Comparison of ENCODE assay signal across 23 cellular contexts in the genomic region with DNA sequence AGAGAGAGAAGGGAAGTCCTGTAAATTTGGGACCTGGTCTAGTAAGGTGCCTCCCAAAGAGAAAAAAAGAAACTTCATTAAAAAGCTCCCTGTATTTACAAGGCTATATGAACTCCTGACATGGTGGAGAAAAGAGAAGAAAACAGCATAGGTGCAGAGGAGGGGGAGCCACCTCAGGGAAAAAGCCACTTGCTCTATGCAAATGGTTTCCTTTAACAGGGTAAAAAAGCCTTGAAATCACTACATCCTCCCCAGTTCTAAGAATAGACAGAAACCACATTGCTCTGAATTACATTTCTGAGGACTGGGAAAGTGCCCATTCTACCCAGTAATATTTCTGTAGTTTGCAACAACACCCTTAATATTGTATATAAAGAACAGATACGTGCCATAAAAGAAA.
DNase-seq lines count a peak whose midpoint lies in the region; ATAC-seq and TF ChIP-seq lines count a peak whose summit lies in the region.
"Had no signal": no experiment of that assay in that cellular context is flagged by ENCODE, and none has a peak within 500 bp of the region (broad histone marks: within the 10 kb centered on the region; RNA-seq: fewer than 3 reads in every experiment).

No MANE protein-coding gene starts in this region.

- H3K36me3 Mint-ChIP-seq in activated naive CD4-positive, alpha-beta T cell treated with anti-CD3 and anti-CD28 coated beads for 36 hours (ENCODE audit: low read depth): peaks cover 6% of the 10 kb centered on the region
- H3K36me3 Mint-ChIP-seq in activated T-helper 1 cell treated with anti-CD3 and anti-CD28 coated beads, Interleukin-12 subunit alpha, Interleukin-12 subunit beta, Interleukin-2, Interleukin-4 antibody, amounts not matched to agents 30 ng/mL and 10 ng/mL and 1 ng/mL, durations not matched to agents 14 hours and 24 hours and 36 hours (ENCODE audit: low read depth): peaks cover 7% of the 10 kb centered on the region
- H3K36me3 Mint-ChIP-seq in stimulated activated effector memory CD8-positive, alpha-beta T cell treated with anti-CD3 and anti-CD28 coated beads, Interleukin-12 subunit alpha, Interleukin-12 subunit beta, amount 100 ng/mL, for 72 hours: peaks cover 7% of the 10 kb centered on the region
- H3K36me3 Mint-ChIP-seq: stimulated activated naive B cell treated with anti-CD40 and anti-IgM and Interleukin-4, amounts not matched to agents 10 μg/mL and 1 μg/mL and 100 μg/mL, for 72 hours had no signal

- H3K27ac Mint-ChIP-seq in activated naive CD4-positive, alpha-beta T cell treated with anti-CD3 and anti-CD28 coated beads for 36 hours: peak overlapping the region; percentile 91
- H3K27ac Mint-ChIP-seq in activated T-helper 1 cell treated with anti-CD3 and anti-CD28 coated beads, Interleukin-12 subunit alpha, Interleukin-12 subunit beta, Interleukin-2, Interleukin-4 antibody, amounts not matched to agents 30 ng/mL and 10 ng/mL and 1 ng/mL, durations not matched to agents 14 hours and 24 hours and 36 hours: peak overlapping the region; percentile 83
- H3K27ac Mint-ChIP-seq in stimulated activated effector memory CD8-positive, alpha-beta T cell treated with anti-CD3 and anti-CD28 coated beads, Interleukin-12 subunit alpha, Interleukin-12 subunit beta, amount 100 ng/mL, for 72 hours: no peak overlapping the region
- H3K27ac Mint-ChIP-seq: endodermal cell; stimulated activated naive B cell treated with anti-CD40 and anti-IgM and Interleukin-4, amounts not matched to agents 10 μg/mL and 1 μg/mL and 100 μg/mL, for 72 hours had no signal

- DNase-seq in activated naive CD4-positive, alpha-beta T cell treated with anti-CD3 and anti-CD28 coated beads for 36 hours: peak; percentile 56
- no peak for DNase-seq in activated naive CD4-positive, alpha-beta T cell treated with anti-CD3 and anti-CD28 coated beads, Interleukin-2, amount 50 U/mL, for 16 hours
- DNase-seq in MM.1S (peak; percentile 51), ureter (ENCODE audit: low spot score) (no peak)
- peak; percentile 2 for DNase-seq in activated T-helper 1 cell treated with anti-CD3 and anti-CD28 coated beads, Interleukin-12 subunit alpha, Interleukin-12 subunit beta, Interleukin-2, Interleukin-4 antibody, amounts not matched to agents 30 ng/mL and 10 ng/mL and 1 ng/mL, durations not matched to agents 14 hours and 24 hours and 36 hours (ENCODE audit: low spot score)
- no peak for DNase-seq in stimulated activated effector memory CD8-positive, alpha-beta T cell treated with anti-CD3 and anti-CD28 coated beads, Interleukin-12 subunit alpha, Interleukin-12 subunit beta, amount 100 ng/mL, for 72 hours (ENCODE audit: low spot score in 2 of 2)
- DNase-seq: activated CD8-positive, alpha-beta memory T cell treated with anti-CD3 and anti-CD28 coated beads for 24 hours; aorta; cortex of kidney; EL; endodermal cell; esophagus squamous epithelium; H7; KG1; left colon; NCI-H1694; NCI-H2171 treated with DMSO at 0.1 percent for 48 hours; NCI-H526; stimulated activated naive B cell treated with anti-CD40 and anti-IgM and Interleukin-4, amounts not matched to agents 10 μg/mL and 1 μg/mL and 100 μg/mL, for 72 hours had no signal

- no peaks in the 10 kb centered on the region for H3F3A ChIP-seq in MM.1S (ENCODE audit: insufficient read depth, low read length)

- H3K9ac ChIP-seq in MM.1S (ENCODE audit: low read length): no peak overlapping the region
- H3K9ac ChIP-seq: BLaER1 treated with 17β-estradiol and CSF1 and Interleukin-3, amounts not matched to agents 10 nM and 100 nM had no signal

- no peak overlapping the region for H2AFZ ChIP-seq in MM.1S (ENCODE audit: low read length)

- no peak overlapping the region for H3K4me3 ChIP-seq in MM.1S (ENCODE audit: low read length)
- H3K4me3 ChIP-seq: BLaER1 treated with 17β-estradiol and CSF1 and Interleukin-3, amounts not matched to agents 10 nM and 100 nM; cardiac muscle cell; esophagus squamous epithelium; thoracic aorta had no signal

- no peaks in the 10 kb centered on the region for H3K36me3 ChIP-seq in MM.1S (replicated peaks; ENCODE audit: insufficient read depth, low read length)
- H3K36me3 ChIP-seq: BLaER1 treated with 17β-estradiol and CSF1 and Interleukin-3, amounts not matched to agents 10 nM and 100 nM; cardiac muscle cell; esophagus squamous epithelium; thoracic aorta had no signal

- no peak overlapping the region for H3K27ac ChIP-seq in MM.1S (ENCODE audit: low read length)
- H3K27ac ChIP-seq: BLaER1 treated with 17β-estradiol and CSF1 and Interleukin-3, amounts not matched to agents 10 nM and 100 nM; cardiac muscle cell; esophagus squamous epithelium; thoracic aorta had no signal

- no peaks in the 10 kb centered on the region for H3K27me3 Mint-ChIP-seq in activated naive CD4-positive, alpha-beta T cell treated with anti-CD3 and anti-CD28 coated beads for 36 hours (ENCODE audit: low read depth)
- H3K27me3 Mint-ChIP-seq in activated T-helper 1 cell treated with anti-CD3 and anti-CD28 coated beads, Interleukin-12 subunit alpha, Interleukin-12 subunit beta, Interleukin-2, Interleukin-4 antibody, amounts not matched to agents 30 ng/mL and 10 ng/mL and 1 ng/mL, durations not matched to agents 14 hours and 24 hours and 36 hours (ENCODE audit: insufficient read depth): no peaks in the 10 kb centered on the region

- intact Hi-C loops in activated naive CD4-positive, alpha-beta T cell treated with anti-CD3 and anti-CD28 coated beads for 36 hours (cut with micrococcal nuclease): loop anchor here (1.0 kb wide), 1 partner anchor 167 kb away; no protein-coding TSS in a partner anchor
- intact Hi-C loops in activated T-helper 1 cell treated with anti-CD3 and anti-CD28 coated beads, Interleukin-12 subunit alpha, Interleukin-12 subunit beta, Interleukin-2, Interleukin-4 antibody, amounts not matched to agents 30 ng/mL and 10 ng/mL and 1 ng/mL, durations not matched to agents 14 hours and 24 hours and 36 hours (cut with micrococcal nuclease): loop anchor here (1.0 to 5.0 kb wide), 3 partner anchors 15 to 330 kb away; a partner anchor contains a TSS

- H3K79me2 ChIP-seq in MM.1S (ENCODE audit: low read length): no peaks in the 10 kb centered on the region

- no peak for TF ChIP-seq CTCF in MM.1S (IDR thresholded peaks at IDR 0.05; ENCODE audit: low read length)

- peak overlapping the region; percentile 60 for H3K4me3 Mint-ChIP-seq in activated naive CD4-positive, alpha-beta T cell treated with anti-CD3 and anti-CD28 coated beads for 36 hours
- peak overlapping the region; percentile 66 for H3K4me3 Mint-ChIP-seq in activated T-helper 1 cell treated with anti-CD3 and anti-CD28 coated beads, Interleukin-12 subunit alpha, Interleukin-12 subunit beta, Interleukin-2, Interleukin-4 antibody, amounts not matched to agents 30 ng/mL and 10 ng/mL and 1 ng/mL, durations not matched to agents 14 hours and 24 hours and 36 hours
- H3K4me3 Mint-ChIP-seq in stimulated activated effector memory CD8-positive, alpha-beta T cell treated with anti-CD3 and anti-CD28 coated beads, Interleukin-12 subunit alpha, Interleukin-12 subunit beta, amount 100 ng/mL, for 72 hours: peak overlapping the region; percentile 36
- H3K4me3 Mint-ChIP-seq: endodermal cell; stimulated activated naive B cell treated with anti-CD40 and anti-IgM and Interleukin-4, amounts not matched to agents 10 μg/mL and 1 μg/mL and 100 μg/mL, for 72 hours had no signal

- H3K27me3 ChIP-seq in MM.1S (replicated peaks; ENCODE audit: insufficient read depth, low read length): no peaks in the 10 kb centered on the region
- H3K27me3 ChIP-seq: cardiac muscle cell, esophagus squamous epithelium had no signal

- no peaks in the 10 kb centered on the region for H3K9me3 ChIP-seq in MM.1S (replicated peaks; ENCODE audit: insufficient read depth, low read length)
- H3K9me3 ChIP-seq: esophagus squamous epithelium, thoracic aorta had no signal

- no peaks in the 10 kb centered on the region for H3K4me1 ChIP-seq in MM.1S (ENCODE audit: low read length)
- H3K4me1 ChIP-seq: BLaER1 treated with 17β-estradiol and CSF1 and Interleukin-3, amounts not matched to agents 10 nM and 100 nM; esophagus squamous epithelium had no signal

- H4K20me1 ChIP-seq in MM.1S (ENCODE audit: insufficient read depth, low read length): no peaks in the 10 kb centered on the region
- H4K20me1 ChIP-seq: BLaER1 treated with 17β-estradiol and CSF1 and Interleukin-3, amounts not matched to agents 10 nM and 100 nM had no signal

- H3K4me1 Mint-ChIP-seq in activated naive CD4-positive, alpha-beta T cell treated with anti-CD3 and anti-CD28 coated beads for 36 hours (ENCODE audit: low read depth): peaks cover 62% of the 10 kb centered on the region
- H3K4me1 Mint-ChIP-seq in activated T-helper 1 cell treated with anti-CD3 and anti-CD28 coated beads, Interleukin-12 subunit alpha, Interleukin-12 subunit beta, Interleukin-2, Interleukin-4 antibody, amounts not matched to agents 30 ng/mL and 10 ng/mL and 1 ng/mL, durations not matched to agents 14 hours and 24 hours and 36 hours (ENCODE audit: low read depth): peaks cover 45% of the 10 kb centered on the region
- H3K4me1 Mint-ChIP-seq in stimulated activated effector memory CD8-positive, alpha-beta T cell treated with anti-CD3 and anti-CD28 coated beads, Interleukin-12 subunit alpha, Interleukin-12 subunit beta, amount 100 ng/mL, for 72 hours: peaks cover 26% of the 10 kb centered on the region
- H3K4me1 Mint-ChIP-seq: endodermal cell had no signal

- H3K4me2 ChIP-seq in MM.1S (ENCODE audit: low read depth, low read length): no peak overlapping the region; the same call in 1 of the 2 replicates
- H3K4me2 ChIP-seq: BLaER1 treated with 17β-estradiol and CSF1 and Interleukin-3, amounts not matched to agents 10 nM and 100 nM had no signal

- no peaks in the 10 kb centered on the region for H3K9me2 ChIP-seq in MM.1S (replicated peaks; ENCODE audit: insufficient read depth, low read length)

- CTCF ChIA-PET in activated naive CD4-positive, alpha-beta T cell treated with anti-CD3 and anti-CD28 coated beads for 36 hours (lab: Charles Lee): no interaction called here

- ATAC-seq in stimulated activated effector memory CD8-positive, alpha-beta T cell treated with anti-CD3 and anti-CD28 coated beads, Interleukin-12 subunit alpha, Interleukin-12 subunit beta, amount 100 ng/mL, for 72 hours: peak; percentile 79
- ATAC-seq in HG03175 (IDR thresholded peaks at IDR 0.05; ENCODE audit: unreplicated experiment): no peak
- ATAC-seq: left colon; stimulated activated naive B cell treated with anti-CD40 and anti-IgM and Interleukin-4, amounts not matched to agents 10 μg/mL and 1 μg/mL and 100 μg/mL, for 72 hours had no signal

- no peaks in the 10 kb centered on the region for H3K9me3 Mint-ChIP-seq in activated naive CD4-positive, alpha-beta T cell treated with anti-CD3 and anti-CD28 coated beads for 36 hours
- H3K9me3 Mint-ChIP-seq in activated T-helper 1 cell treated with anti-CD3 and anti-CD28 coated beads, Interleukin-12 subunit alpha, Interleukin-12 subunit beta, Interleukin-2, Interleukin-4 antibody, amounts not matched to agents 30 ng/mL and 10 ng/mL and 1 ng/mL, durations not matched to agents 14 hours and 24 hours and 36 hours: peaks cover 5% of the 10 kb centered on the region
- H3K9me3 Mint-ChIP-seq in stimulated activated effector memory CD8-positive, alpha-beta T cell treated with anti-CD3 and anti-CD28 coated beads, Interleukin-12 subunit alpha, Interleukin-12 subunit beta, amount 100 ng/mL, for 72 hours: no peaks in the 10 kb centered on the region

Comparison
In these comparisons a context has a peak if more than half of its experiments do, and no peak if none do; other contexts are left out.
1. DNase-seq: peak in activated naive CD4-positive, alpha-beta T cell treated with anti-CD3 and anti-CD28 coated beads for 36 hours (single experiment), MM.1S (single experiment) and activated T-helper 1 cell treated with anti-CD3 and anti-CD28 coated beads, Interleukin-12 subunit alpha, Interleukin-12 subunit beta, Interleukin-2, Interleukin-4 antibody, amounts not matched to agents 30 ng/mL and 10 ng/mL and 1 ng/mL, durations not matched to agents 14 hours and 24 hours and 36 hours (single experiment); none in activated naive CD4-positive, alpha-beta T cell treated with anti-CD3 and anti-CD28 coated beads, Interleukin-2, amount 50 U/mL, for 16 hours (single experiment), stimulated activated effector memory CD8-positive, alpha-beta T cell treated with anti-CD3 and anti-CD28 coated beads, Interleukin-12 subunit alpha, Interleukin-12 subunit beta, amount 100 ng/mL, for 72 hours (0 of 2) and ureter (single experiment).
2. Peak in every context shown above with its lines, with median percentiles within 50 percentile points of each other: H3K4me3 Mint-ChIP-seq.